ENCODE assay signal across 8 cellular contexts in the genomic region with DNA sequence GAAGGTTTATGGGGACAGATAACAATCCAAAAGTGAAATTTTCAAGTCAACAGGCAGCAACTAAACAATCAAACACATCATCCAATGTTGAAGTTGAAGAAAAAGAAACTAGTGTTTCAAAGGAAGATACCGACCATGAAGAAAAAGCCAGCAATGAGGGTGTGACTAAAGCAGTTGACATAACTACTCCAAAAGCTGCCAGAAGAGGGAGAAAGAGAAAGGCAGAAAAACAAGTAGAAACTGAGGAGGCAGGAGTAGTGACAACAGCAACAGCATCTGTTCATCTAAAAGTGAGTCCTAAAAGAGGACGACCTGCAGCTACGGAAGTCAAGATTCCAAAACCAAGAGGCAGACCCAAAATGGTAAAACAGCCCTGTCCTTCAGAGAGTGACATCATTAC.
DNase-seq lines count a peak whose midpoint lies in the region; FAIRE-seq and TF ChIP-seq lines count a peak whose summit lies in the region.
"Not testable (repeated sequence)": the region's sequence is repeated elsewhere in the genome, so short reads cannot be mapped to it uniquely, and the experiment has no call there.

No MANE protein-coding gene starts in this region.

- 54 to 68% (median 57%) methylated on average over 3 of the region's 3 CpGs for WGBS in adrenal gland, 4 donors

- CTCF ChIA-PET in AG04450 (lab: Charles Lee), result interaction anchor here (1.4 to 1.9 kb wide), 2 partner anchors 80 to 83 kb away, joined by 3 to 5 read pairs; no protein-coding TSS in a partner anchor
- CTCF ChIA-PET in endothelial cell of umbilical vein (lab: Charles Lee), result interaction anchor here (1.9 kb wide), 1 partner anchor 80 kb away, joined by 5 read pairs; no protein-coding TSS in a partner anchor

- not testable (repeated sequence) for BruUV-seq in endothelial cell of umbilical vein (replicated peaks; lab: Mats Ljungman, UMichigan)

- H3K4me1 Mint-ChIP-seq in osteocyte (ENCODE audit: unreplicated experiment), result not testable (repeated sequence)

- not testable (repeated sequence) for H3K9me3 ChIP-seq in AG04450 (ENCODE audit: control insufficient read depth, insufficient read depth, low read length); adrenal gland (replicated peaks in 1 of 3); endothelial cell of umbilical vein (replicated peaks; ENCODE audit: control insufficient read depth, insufficient read depth, low read length)

- not testable (repeated sequence) for FAIRE-seq in endothelial cell of umbilical vein (lab: Jason Lieb, UNC)

- H3K27ac ChIP-seq in AG04450 (ENCODE audit: low read depth, low read length); adrenal gland; endothelial cell of umbilical vein (ENCODE audit: insufficient read depth, low read depth, low read length): not testable (repeated sequence)

- H3K27ac Mint-ChIP-seq in osteocyte (ENCODE audit: unreplicated experiment), result not testable (repeated sequence)

- DNase-seq in AG04450 (ENCODE audit: low read depth, low spot score); adrenal gland; osteocyte (ENCODE audit: extremely low spot score, unreplicated experiment): not testable (repeated sequence)
- DNase-seq in ELR (ENCODE audit: low read depth) (peak; percentile 2), LHCN-M2 (ENCODE audit: low read depth) (peak; percentile 1), RPMI7951 (ENCODE audit: low read depth) (peak; percentile 1), endothelial cell of umbilical vein (ENCODE audit: low read depth, low spot score) (peak; percentile 20), iPS DF 19.7 (ENCODE audit: low read depth, low spot score) (peak; percentile 17)

- not testable (repeated sequence) for H3K36me3 Mint-ChIP-seq in osteocyte (ENCODE audit: unreplicated experiment)

- H3K4me2 ChIP-seq in endothelial cell of umbilical vein (ENCODE audit: insufficient read depth, low read length), result not testable (repeated sequence)

- not testable (repeated sequence) for H3K36me3 ChIP-seq in adrenal gland (replicated peaks in 1 of 2); endothelial cell of umbilical vein (ENCODE audit: control insufficient read depth in 2 of 2, extremely low read depth in 1 of 2, insufficient read depth in 2 of 2, low read length in 2 of 2)

- H3K4me3 ChIP-seq in AG04450 (ENCODE audit: low read depth, low read length); adrenal gland; endothelial cell of umbilical vein (replicated peaks in 1 of 3; ENCODE audit: insufficient read depth in 1 of 3, low read depth in 1 of 3, low read length in 3 of 3): not testable (repeated sequence)

- not testable (repeated sequence) for TF ChIP-seq POLR2A in adrenal gland (IDR thresholded peaks at IDR 0.05); endothelial cell of umbilical vein (IDR thresholded peaks at IDR 0.05; ENCODE audit: low read depth, low read length)

- H3K27me3 ChIP-seq in AG04450 (ENCODE audit: control insufficient read depth, insufficient read depth, low read length); adrenal gland; endothelial cell of umbilical vein (ENCODE audit: control insufficient read depth in 2 of 2, insufficient read depth in 2 of 2, low read length in 2 of 2): not testable (repeated sequence)

- TF ChIP-seq CTCF in AG04450 (IDR thresholded peaks at IDR 0.05; ENCODE audit: low read depth, low read length) (peak; percentile 12; the same call in 1 of the 2 replicates), adrenal gland (IDR thresholded peaks at IDR 0.05) (peak in 4 of 6 experiments; percentile 20 to 32 (median 29)), endothelial cell of umbilical vein (IDR thresholded peaks at IDR 0.05; ENCODE audit: extremely low read depth in 1 of 2, insufficient read depth in 1 of 2, low read depth in 1 of 2, low read length in 2 of 2) (peak in 1 of 2 donors; percentile 16), osteocyte (IDR thresholded peaks at IDR 0.05) (peak; percentile 25)

- dilution Hi-C loops in endothelial cell of umbilical vein (cut with MboI; ENCODE audit: extremely low pct_ligation_motif_present, low sequenced_read_pairs), result not testable (repeated sequence)

- POLR2A ChIA-PET in AG04450 (lab: Yijun Ruan, JAX); endothelial cell of umbilical vein (lab: Charles Lee): not testable (repeated sequence)

- not testable (repeated sequence) for H3K4me1 ChIP-seq in adrenal gland (replicated peaks in 1 of 2); endothelial cell of umbilical vein (ENCODE audit: control insufficient read depth, extremely low read depth, insufficient read depth, low read length)

- not testable (repeated sequence) for H3K79me2 ChIP-seq in endothelial cell of umbilical vein (ENCODE audit: control insufficient read depth, insufficient read depth, low read length)

- not testable (repeated sequence) for H3K9me3 Mint-ChIP-seq in osteocyte (ENCODE audit: unreplicated experiment)

- not testable (repeated sequence) for H4K20me1 ChIP-seq in endothelial cell of umbilical vein (replicated peaks; ENCODE audit: control insufficient read depth, extremely low read depth, insufficient read depth, low read length)

- not testable (repeated sequence) for H2AFZ ChIP-seq in endothelial cell of umbilical vein (ENCODE audit: low read depth, low read length)

- H3K27me3 Mint-ChIP-seq in osteocyte (ENCODE audit: unreplicated experiment), result peaks cover 35% of the 10 kb centered on the region

- not testable (repeated sequence) for H3K9me1 ChIP-seq in endothelial cell of umbilical vein (replicated peaks; ENCODE audit: control insufficient read depth, extremely low read depth, insufficient read depth, low read length)

- H3K9ac ChIP-seq in endothelial cell of umbilical vein (replicated peaks; ENCODE audit: extremely low read depth, insufficient read depth, low read length), result not testable (repeated sequence)

- H3K4me3 Mint-ChIP-seq in osteocyte (ENCODE audit: unreplicated experiment), result not testable (repeated sequence)

- intact Hi-C loops in adrenal gland (cut with DNase I); endothelial cell of umbilical vein (cut with micrococcal nuclease): not testable (repeated sequence)
